In the genomic region with DNA sequence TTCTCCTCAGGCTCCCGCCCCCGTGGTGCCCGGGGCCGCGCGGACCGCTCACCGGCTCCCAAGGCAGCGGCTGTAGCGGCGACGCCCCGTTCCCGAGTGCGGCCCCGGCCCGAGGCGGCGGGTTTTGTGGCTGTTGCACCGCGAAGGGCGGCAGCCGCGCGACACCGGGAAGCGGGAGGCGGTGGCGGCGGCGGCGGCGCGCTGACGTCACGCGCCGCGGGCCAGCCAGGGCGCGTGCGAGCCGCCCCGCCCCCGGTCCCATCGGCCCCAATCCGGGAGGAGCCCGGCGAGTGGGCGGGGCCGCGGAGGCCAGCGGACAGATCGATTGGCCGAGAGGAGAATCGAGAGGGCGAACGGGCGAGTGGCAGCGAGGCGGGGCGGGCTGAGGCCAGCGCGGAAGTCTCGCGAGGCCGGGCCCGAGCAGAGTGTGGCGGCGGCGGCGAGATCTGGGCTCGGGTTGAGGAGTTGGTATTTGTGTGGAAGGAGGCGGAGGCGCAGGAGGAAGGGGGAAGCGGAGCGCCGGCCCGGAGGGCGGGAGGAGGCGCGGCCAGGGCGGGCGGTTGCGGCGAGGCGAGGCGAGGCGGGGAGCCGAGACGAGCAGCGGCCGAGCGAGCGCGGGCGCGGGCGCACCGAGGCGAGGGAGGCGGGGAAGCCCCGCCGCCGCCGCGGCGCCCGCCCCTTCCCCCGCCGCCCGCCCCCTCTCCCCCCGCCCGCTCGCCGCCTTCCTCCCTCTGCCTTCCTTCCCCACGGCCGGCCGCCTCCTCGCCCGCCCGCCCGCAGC, we compare ENCODE assay signal across 8 cellular contexts. TPM values are rescaled to one million over a fixed set of nuclear protein-coding genes. Genes with fewer than 3 reads are reported as not detected.
DNase-seq lines count a peak whose midpoint lies in the region; ATAC-seq and TF ChIP-seq lines count a peak whose summit lies in the region.

A gene (plus strand): TSS at position 726 of the 781 bp plus-strand sequence. CDS start 101 bp downstream, outside the sequence.

- peaks cover 73% of the 10 kb centered on the region for H3K36me3 Mint-ChIP-seq in activated T-cell treated with anti-CD3 and anti-CD28 coated beads, Interleukin-2, amount 50 U/mL, for 24 hours (ENCODE audit: low read depth)

- ATAC-seq in GM21737 (IDR thresholded peaks at IDR 0.05; ENCODE audit: unreplicated experiment) = peak; percentile 65

- H3K27ac Mint-ChIP-seq in activated T-cell treated with anti-CD3 and anti-CD28 coated beads, Interleukin-2, amount 50 U/mL, for 24 hours = peak within 1 kb of the TSS; percentile 99

- H3K36me3 ChIP-seq in muscle layer of colon (ENCODE audit: insufficient read depth, low read length) = no peaks in the 10 kb centered on the region

- H3K9ac ChIP-seq in muscle layer of colon (ENCODE audit: low read length) = peak within 1 kb of the TSS; percentile 49

- H3K9me3 Mint-ChIP-seq in activated T-cell treated with anti-CD3 and anti-CD28 coated beads, Interleukin-2, amount 50 U/mL, for 24 hours = no peaks in the 10 kb centered on the region

- H3K4me3 ChIP-seq in muscle layer of colon (ENCODE audit: low read depth in 1 of 2, low read length in 2 of 2) = peak within 1 kb of the TSS; percentile 80 to 99

- H3K27me3 ChIP-seq in muscle layer of colon (ENCODE audit: control insufficient read depth in 1 of 2, insufficient read depth in 2 of 2, low read length in 2 of 2) = no peaks in the 10 kb centered on the region

- H3K4me3 Mint-ChIP-seq in activated T-cell treated with anti-CD3 and anti-CD28 coated beads, Interleukin-2, amount 50 U/mL, for 24 hours = peak within 1 kb of the TSS; percentile 92

- peaks cover 37% of the 10 kb centered on the region for H3K4me1 ChIP-seq in muscle layer of colon (ENCODE audit: insufficient read depth, low read length)

- H3K4me1 Mint-ChIP-seq in activated T-cell treated with anti-CD3 and anti-CD28 coated beads, Interleukin-2, amount 50 U/mL, for 24 hours (ENCODE audit: low read depth) = peaks cover 58% of the 10 kb centered on the region

- DNase-seq in DMS79 (lab: John Stamatoyannopoulos, UW) (peak; percentile 97), KG1 (lab: John Stamatoyannopoulos, UW) (peak; percentile 94), erythroblast (lab: John Stamatoyannopoulos, UW) (peak; percentile 98 to 100)
- peak; percentile 99 for DNase-seq in activated T-cell treated with anti-CD3 and anti-CD28 coated beads, Interleukin-2, amount 50 U/mL, for 24 hours
- DNase-seq in stimulated activated CD8-positive, alpha-beta memory T cell treated with anti-CD3 and anti-CD28 coated beads, Interleukin-7, amount 100 ng/mL, for 1 hour (ENCODE audit: low read depth in 2 of 2) = peak; percentile 98

- H3K27ac ChIP-seq in muscle layer of colon (ENCODE audit: low read depth, low read length) = peak within 1 kb of the TSS; percentile 99

- H3K9me3 ChIP-seq in muscle layer of colon (ENCODE audit: low read length) = no peaks in the 10 kb centered on the region

- TF ChIP-seq POLR2A in erythroblast (IDR thresholded peaks at IDR 0.05; ENCODE audit: low read length) = peak; percentile 84

- no peaks in the 10 kb centered on the region for H3K27me3 Mint-ChIP-seq in activated T-cell treated with anti-CD3 and anti-CD28 coated beads, Interleukin-2, amount 50 U/mL, for 24 hours

TF ChIP-seq in PFSK-1, 5 proteins besides CTCF, POLR2A, EP300 and RAD21:
- TF ChIP-seq, protein P1, sequence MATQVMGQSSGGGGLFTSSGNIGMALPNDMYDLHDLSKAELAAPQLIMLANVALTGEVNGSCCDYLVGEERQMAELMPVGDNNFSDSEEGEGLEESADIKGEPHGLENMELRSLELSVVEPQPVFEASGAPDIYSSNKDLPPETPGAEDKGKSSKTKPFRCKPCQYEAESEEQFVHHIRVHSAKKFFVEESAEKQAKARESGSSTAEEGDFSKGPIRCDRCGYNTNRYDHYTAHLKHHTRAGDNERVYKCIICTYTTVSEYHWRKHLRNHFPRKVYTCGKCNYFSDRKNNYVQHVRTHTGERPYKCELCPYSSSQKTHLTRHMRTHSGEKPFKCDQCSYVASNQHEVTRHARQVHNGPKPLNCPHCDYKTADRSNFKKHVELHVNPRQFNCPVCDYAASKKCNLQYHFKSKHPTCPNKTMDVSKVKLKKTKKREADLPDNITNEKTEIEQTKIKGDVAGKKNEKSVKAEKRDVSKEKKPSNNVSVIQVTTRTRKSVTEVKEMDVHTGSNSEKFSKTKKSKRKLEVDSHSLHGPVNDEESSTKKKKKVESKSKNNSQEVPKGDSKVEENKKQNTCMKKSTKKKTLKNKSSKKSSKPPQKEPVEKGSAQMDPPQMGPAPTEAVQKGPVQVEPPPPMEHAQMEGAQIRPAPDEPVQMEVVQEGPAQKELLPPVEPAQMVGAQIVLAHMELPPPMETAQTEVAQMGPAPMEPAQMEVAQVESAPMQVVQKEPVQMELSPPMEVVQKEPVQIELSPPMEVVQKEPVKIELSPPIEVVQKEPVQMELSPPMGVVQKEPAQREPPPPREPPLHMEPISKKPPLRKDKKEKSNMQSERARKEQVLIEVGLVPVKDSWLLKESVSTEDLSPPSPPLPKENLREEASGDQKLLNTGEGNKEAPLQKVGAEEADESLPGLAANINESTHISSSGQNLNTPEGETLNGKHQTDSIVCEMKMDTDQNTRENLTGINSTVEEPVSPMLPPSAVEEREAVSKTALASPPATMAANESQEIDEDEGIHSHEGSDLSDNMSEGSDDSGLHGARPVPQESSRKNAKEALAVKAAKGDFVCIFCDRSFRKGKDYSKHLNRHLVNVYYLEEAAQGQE (IDR thresholded peaks at IDR 0.05; ENCODE audit: insufficient read depth in 1 of 2, low read depth in 2 of 2, low read length in 2 of 2) = no peak
- TF ChIP-seq SIN3A (IDR thresholded peaks at IDR 0.05; ENCODE audit: borderline replicate concordance, insufficient read depth, low read length) (no peak), FOXP2 (optimal IDR thresholded peaks at IDR 0.05; ENCODE audit: borderline replicate concordance, extremely low read depth, extremely low read length, insufficient read depth) (no peak), POLR2AphosphoS5 (IDR thresholded peaks at IDR 0.05; ENCODE audit: low read depth, low read length) (0 out of 2 replicates have a peak, but pooled peaks have one; percentile 34)

RNA-seq across cellular contexts. Expression of the gene that starts here (rescaled TPM):
- 39.5 TPM for polyA plus RNA-seq in PFSK-1 (2012; ENCODE audit: insufficient read length, low read depth)

Comparison
In these comparisons a context has a peak if more than half of its experiments do, and no peak if none do; other contexts are left out.
1. Peak in every context shown above with its lines: DNase-seq, ATAC-seq, H3K4me3 ChIP-seq and H3K27ac ChIP-seq.